8 cellular contexts compared by ENCODE assay signal in the genomic region with DNA sequence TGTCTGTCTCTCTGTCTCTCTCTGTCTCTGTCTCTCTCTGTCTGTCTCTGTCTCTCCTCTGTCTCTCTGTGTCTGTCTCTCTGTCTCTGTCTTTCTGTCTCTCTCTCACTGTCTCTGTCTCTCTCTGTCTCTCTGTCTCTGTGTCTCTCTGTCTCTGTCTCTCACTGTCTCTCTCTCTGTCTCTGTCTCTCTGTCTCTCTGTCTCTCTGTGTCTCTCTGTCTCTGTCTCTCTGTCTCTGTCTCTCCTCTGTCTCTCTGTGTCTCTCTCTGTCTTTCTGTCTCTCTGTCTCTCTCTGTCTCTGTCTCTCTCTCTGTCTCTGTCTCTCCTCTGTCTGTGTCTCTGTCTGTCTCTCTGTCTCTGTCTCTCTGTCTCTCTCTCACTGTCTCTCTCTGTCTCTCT. TPM values are rescaled to one million over a fixed set of nuclear protein-coding genes. Genes with fewer than 3 reads are reported as not detected.
DNase-seq lines count a peak whose midpoint lies in the region; ATAC-seq, FAIRE-seq and TF ChIP-seq lines count a peak whose summit lies in the region.

No MANE protein-coding gene starts in this region.

- TF ChIP-seq POLR2A in esophagus squamous epithelium (IDR thresholded peaks at IDR 0.05), result no peak

- peak overlapping the region; percentile 55 for H3K4me2 ChIP-seq in OCI-LY7 (ENCODE audit: low read length)

- no peaks in the 10 kb centered on the region for H4K20me1 ChIP-seq in OCI-LY7 (ENCODE audit: insufficient read depth, low read length)

- DNase-seq in BJ (ENCODE audit: low read depth) (no peak), OCI-LY7 (ENCODE audit: low spot score) (no peak), esophagus squamous epithelium (lab: John Stamatoyannopoulos, UW) (no peak), psoas muscle (no peak), RCC 7860 (ENCODE audit: low spot score) (no peak), posterior cingulate gyrus (no peak), NCI-H2029 treated with DMSO at 0.1 percent for 48 hours (lab: John Stamatoyannopoulos, UW) (no peak)

- TF ChIP-seq CTCF in BJ (IDR thresholded peaks at IDR 0.05; ENCODE audit: insufficient read depth, low read depth, low read length) (no peak), OCI-LY7 (conservative IDR thresholded peaks at IDR 0.05; ENCODE audit: low read length) (no peak), esophagus squamous epithelium (IDR thresholded peaks at IDR 0.05) (no peak), psoas muscle (IDR thresholded peaks at IDR 0.05) (no peak)

- H3K9me3 ChIP-seq in OCI-LY7 (ENCODE audit: low read length) (no peaks in the 10 kb centered on the region), esophagus squamous epithelium (no peaks in the 10 kb centered on the region), psoas muscle (no peaks in the 10 kb centered on the region)

- no peak overlapping the region for H2AFZ ChIP-seq in OCI-LY7 (ENCODE audit: low read length)

- no peaks in the 10 kb centered on the region for H3K4me1 ChIP-seq in OCI-LY7 (ENCODE audit: insufficient read depth, low read length, poor library complexity, severe bottlenecking)
- H3K4me1 ChIP-seq in esophagus squamous epithelium, result peaks cover 0 to 80% (median 16%) of the 10 kb centered on the region in 3 donors
- H3K4me1 ChIP-seq in psoas muscle, result no peaks in the 10 kb centered on the region

- POLR2A ChIA-PET in BJ (lab: Charles Lee), result no interaction called here
- POLR2A ChIA-PET in OCI-LY7 (lab: Charles Lee), result no interaction called here

- FAIRE-seq in RCC 7860 (lab: Jason Lieb, UNC), result no peak

- ATAC-seq in psoas muscle (no peak), HG02759 (IDR thresholded peaks at IDR 0.05; ENCODE audit: unreplicated experiment) (no peak)

- CTCF ChIA-PET in BJ (lab: Yijun Ruan, JAX) (no interaction called here), OCI-LY7 (lab: Charles Lee; ENCODE audit: unreplicated experiment) (no interaction called here)

- H3K9me2 ChIP-seq in OCI-LY7 (ENCODE audit: insufficient read depth, low read length), result no peaks in the 10 kb centered on the region

- BruUV-seq in OCI-LY7 (replicated peaks; lab: Mats Ljungman, UMichigan), result no TSS peak

- H3K36me3 ChIP-seq in BJ (ENCODE audit: control insufficient read depth, insufficient read depth, low read length), result peaks cover 23% of the 10 kb centered on the region
- H3K36me3 ChIP-seq in OCI-LY7 (ENCODE audit: insufficient read depth, low read length), result no peaks in the 10 kb centered on the region
- H3K36me3 ChIP-seq in esophagus squamous epithelium, result peaks cover 0 to 7% (median 0%) of the 10 kb centered on the region in 3 donors
- peaks cover 0 to 18% of the 10 kb centered on the region in 2 donors for H3K36me3 ChIP-seq in psoas muscle (ENCODE audit: insufficient read depth in 1 of 2, low read depth in 1 of 2)

- H3K4me3 ChIP-seq in BJ (ENCODE audit: low read depth, low read length) (peak overlapping the region; percentile 42; the same call in 1 of the 2 replicates), OCI-LY7 (ENCODE audit: low read depth, low read length, poor library complexity, severe bottlenecking) (no peak overlapping the region), esophagus squamous epithelium (peak overlapping the region in 3 of 4 donors; percentile 42 to 78 (median 75)), psoas muscle (peak overlapping the region; percentile 69)

- intact Hi-C loops in OCI-LY7 (cut with micrococcal nuclease; ENCODE audit: unreplicated experiment), result no loop called here
- intact Hi-C loops in esophagus squamous epithelium (cut with DNase I), result no loop called here
- intact Hi-C loops in psoas muscle (cut with DNase I), result loop anchor here in 1 of 2 donors (10.0 kb wide), 1 partner anchor 1646 kb away; the partner anchor contains the start of gene CFAP410
- intact Hi-C loops in posterior cingulate gyrus (cut with DNase I), result no loop called here

- H3K27ac ChIP-seq in OCI-LY7 (ENCODE audit: low read depth, low read length, poor library complexity, severe bottlenecking) (no peak overlapping the region), esophagus squamous epithelium (peak overlapping the region; percentile 55 to 87 (median 84)), psoas muscle (peak overlapping the region; percentile 66)

- H3K79me2 ChIP-seq in OCI-LY7 (ENCODE audit: insufficient read depth, low read depth, low read length), result no peaks in the 10 kb centered on the region

- H3K27me3 ChIP-seq in BJ (ENCODE audit: control insufficient read depth, insufficient read depth, low read length) (no peaks in the 10 kb centered on the region), esophagus squamous epithelium (peaks cover 0 to 57% (median 0%) of the 10 kb centered on the region in 4 donors), psoas muscle (ENCODE audit: insufficient read depth in 3 of 3, low read length in 2 of 3) (no peaks in the 10 kb centered on the region)

RNA-seq across cellular contexts. Expression of gene COL6A1, which starts 0.9 kb away (rescaled TPM):
- polyA plus RNA-seq in BJ (2011; rRNA removed) (220 and 672 TPM in 2 replicates), psoas muscle (10 to 100 TPM; 29.4 to 32.1 (median 30.4) TPM)
- polyA minus RNA-seq in BJ (2011; rRNA and poly(A)+ RNA removed), result 103 and 155 TPM in 2 replicates
- total RNA-seq in OCI-LY7 (2014; rRNA removed; shearing (Covaris generic)), result not detected in 2 replicates
- total RNA-seq in OCI-LY7 (2022) (not detected in 2 replicates), esophagus squamous epithelium (100 to 1,000 TPM in 1 of 4 donors, 10 to 100 TPM in 3; 25.0 to 242 (median 54.9) TPM), psoas muscle (10 to 100 TPM; 36.1 to 83.0 (median 61.9) TPM)

Comparison
In these comparisons a context has a peak if more than half of its experiments do, and no peak if none do; other contexts are left out.
1. RNA of gene COL6A1, which starts 0.9 kb away (total RNA-seq): 36.1 to 83.0 TPM in psoas muscle and 25.0 to 242 TPM in esophagus squamous epithelium; not detected in OCI-LY7; every median in the first group is over 10 times any median in the second.